In the genomic region with DNA sequence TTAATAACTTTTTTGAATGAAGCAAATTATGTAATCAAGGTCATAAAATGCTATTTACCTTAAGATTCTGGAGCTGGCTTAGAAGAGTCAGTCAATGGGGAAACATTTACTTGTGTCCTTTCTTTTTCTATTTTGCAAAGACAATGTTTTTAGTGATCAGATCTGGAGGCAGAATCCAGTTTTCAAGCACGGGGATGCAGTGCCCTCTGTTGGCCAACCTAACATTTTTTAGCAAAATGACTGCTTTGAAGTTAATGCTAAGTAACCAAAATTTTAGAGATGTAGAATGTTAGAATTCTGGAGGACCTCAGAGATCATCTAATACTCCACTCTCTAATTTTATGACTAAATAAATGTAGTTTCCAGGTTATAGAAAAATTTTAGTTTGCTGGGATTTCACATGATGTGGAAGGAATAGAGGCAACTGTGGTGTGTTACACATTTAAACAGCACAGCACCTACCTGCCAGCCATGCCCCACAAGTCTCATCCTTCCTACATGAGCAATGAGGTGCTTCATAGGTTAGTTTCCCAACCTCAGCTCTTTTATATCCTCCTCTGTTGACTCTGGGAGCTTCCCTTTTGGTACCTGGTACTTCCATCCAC, we compare ENCODE assay signal across 8 cellular contexts. TPM values are rescaled to one million over a fixed set of nuclear protein-coding genes. Genes with fewer than 3 reads are reported as not detected.
A peak's percentile ranks its signal among the peaks of the same experiment; 100 is the strongest.
DNase-seq lines count a peak whose midpoint lies in the region; ATAC-seq, FAIRE-seq and TF ChIP-seq lines count a peak whose summit lies in the region.

No MANE protein-coding gene starts in this region.

- no peaks in the 10 kb centered on the region for H3K27me3 Mint-ChIP-seq in activated naive CD4-positive, alpha-beta T cell treated with anti-CD3 and anti-CD28 coated beads, Interleukin-2, amount 10 ng/mL, durations not matched to agents 7 days and 5 days

- H3K36me3 ChIP-seq in BE2C: no peaks in the 10 kb centered on the region

- H3K9me3 Mint-ChIP-seq in activated naive CD4-positive, alpha-beta T cell treated with anti-CD3 and anti-CD28 coated beads, Interleukin-2, amount 10 ng/mL, durations not matched to agents 7 days and 5 days: no peaks in the 10 kb centered on the region

- no peak overlapping the region for H3K27ac ChIP-seq in right cardiac atrium (ENCODE audit: low read length)

- H3K4me1 Mint-ChIP-seq in activated naive CD4-positive, alpha-beta T cell treated with anti-CD3 and anti-CD28 coated beads, Interleukin-2, amount 10 ng/mL, durations not matched to agents 7 days and 5 days: peaks cover 15% of the 10 kb centered on the region

- 0% methylated on average over 1 of the region's 1 CpG for WGBS in right cardiac atrium

- H3K27me3 ChIP-seq in BE2C (no peaks in the 10 kb centered on the region), right cardiac atrium (ENCODE audit: control insufficient read depth, insufficient read depth) (no peaks in the 10 kb centered on the region)

- peak; percentile 6 for FAIRE-seq in H54 (lab: Jason Lieb, UNC)

- CTCF ChIA-PET in activated naive CD4-positive, alpha-beta T cell treated with anti-CD3 and anti-CD28 coated beads, Interleukin-2, amount 10 ng/mL, durations not matched to agents 7 days and 5 days (lab: Charles Lee): interaction anchor here (0.9 to 4.0 kb wide), 12 partner anchors 24 to 429 kb away, joined by 3 to 24 read pairs (median 5); partner anchors contain the start of genes IL18R1 and SLC9A4

- no peak for TF ChIP-seq POLR2A in H54 (IDR thresholded peaks at IDR 0.05; ENCODE audit: low read depth, low read length)

- peaks cover 4% of the 10 kb centered on the region for H3K36me3 Mint-ChIP-seq in activated naive CD4-positive, alpha-beta T cell treated with anti-CD3 and anti-CD28 coated beads, Interleukin-2, amount 10 ng/mL, durations not matched to agents 7 days and 5 days

- H3K9me3 ChIP-seq in BE2C (no peaks in the 10 kb centered on the region), right cardiac atrium (ENCODE audit: control insufficient read depth, low read length) (no peaks in the 10 kb centered on the region)

- intact Hi-C loops in right cardiac atrium (cut with DNase I): loop anchor here in 2 of 4 donors (10.0 kb wide), 3 partner anchors 205 to 435 kb away; partner anchors contain the start of gene IL1RL2 (in 1 of the 2)

- H3K4me3 ChIP-seq in BE2C (ENCODE audit: low read depth, low read length): no peak overlapping the region
- no peak overlapping the region for H3K4me3 ChIP-seq in right cardiac atrium (ENCODE audit: low read length)

- peak; percentile 13 for DNase-seq in BE2C
- DNase-seq in H54 (ENCODE audit: insufficient read length, low spot score): peak; percentile 5
- peak; percentile 82 for DNase-seq in activated naive CD4-positive, alpha-beta T cell treated with anti-CD3 and anti-CD28 coated beads, Interleukin-2, amount 10 ng/mL, durations not matched to agents 7 days and 5 days
- DNase-seq in right cardiac atrium: peak in 2 of 3 donors; percentile 24 to 51
- DNase-seq in stimulated activated CD4-positive, alpha-beta T cell treated with anti-CD3 and anti-CD28 coated beads, Interleukin-1b, Interleukin-23, amount 100 ng/mL, for 1 hour (ENCODE audit: low read depth in 2 of 2): peak; percentile 24 to 51

- no peak overlapping the region for H3K4me3 Mint-ChIP-seq in activated naive CD4-positive, alpha-beta T cell treated with anti-CD3 and anti-CD28 coated beads, Interleukin-2, amount 10 ng/mL, durations not matched to agents 7 days and 5 days

- ATAC-seq in SK-N-SH treated with all-trans-retinoic acid at 6 μM for 48 hours: peak; percentile 70
- no peak for ATAC-seq in right cardiac atrium
- no peak for ATAC-seq in GM21529 (IDR thresholded peaks at IDR 0.05; ENCODE audit: unreplicated experiment)
- ATAC-seq in GM19455 (IDR thresholded peaks at IDR 0.05; ENCODE audit: unreplicated experiment): no peak

- H3K27ac Mint-ChIP-seq in activated naive CD4-positive, alpha-beta T cell treated with anti-CD3 and anti-CD28 coated beads, Interleukin-2, amount 10 ng/mL, durations not matched to agents 7 days and 5 days: no peak overlapping the region

- H3K4me1 ChIP-seq in BE2C (no peaks in the 10 kb centered on the region), right cardiac atrium (ENCODE audit: control insufficient read depth, insufficient read depth, low read length) (no peaks in the 10 kb centered on the region)

- TF ChIP-seq CTCF in BE2C (IDR thresholded peaks at IDR 0.05; ENCODE audit: low read depth, low read length): peak; percentile 55

TF ChIP-seq in SK-N-SH treated with all-trans-retinoic acid at 6 μM for 48 hours, 23 proteins besides CTCF, POLR2A, EP300 and RAD21:
- 0 out of 2 replicates have a peak, but pooled peaks have one; percentile 14 for TF ChIP-seq ZNF70 (CRISPR knock-in tag; IDR thresholded peaks at IDR 0.05)
- no peak for TF ChIP-seq PPARA (CRISPR knock-in tag; IDR thresholded peaks at IDR 0.05; ENCODE audit: borderline replicate concordance)

RNA-seq across cellular contexts. Expression of gene SLC9A4, which starts 23.6 kb away (rescaled TPM):
- polyA plus RNA-seq in BE2C (2012; ENCODE audit: insufficient read depth, insufficient read length, low read depth): not detected
- total RNA-seq in right cardiac atrium: not detected
- not detected for polyA plus RNA-seq in right cardiac atrium

RNA-seq across cellular contexts. Expression of gene IL18RAP, which starts 26.5 kb away (rescaled TPM):
- polyA plus RNA-seq in BE2C (2012; ENCODE audit: insufficient read depth, insufficient read length, low read depth): not detected
- under 1 TPM; 0.23 to 0.92 (median 0.58) TPM for total RNA-seq in right cardiac atrium
- polyA plus RNA-seq in right cardiac atrium: 0.18 TPM

Comparison
In these comparisons a context has a peak if more than half of its experiments do, and no peak if none do; other contexts are left out.
1. DNase-seq: peak in every context shown above with its lines; median percentile 82 in activated naive CD4-positive, alpha-beta T cell treated with anti-CD3 and anti-CD28 coated beads, Interleukin-2, amount 10 ng/mL, durations not matched to agents 7 days and 5 days; 38 in right cardiac atrium; 38 in stimulated activated CD4-positive, alpha-beta T cell treated with anti-CD3 and anti-CD28 coated beads, Interleukin-1b, Interleukin-23, amount 100 ng/mL, for 1 hour; 13 in BE2C; 5 in H54.